ENCODE assay signal across 22 cellular contexts in the genomic region with DNA sequence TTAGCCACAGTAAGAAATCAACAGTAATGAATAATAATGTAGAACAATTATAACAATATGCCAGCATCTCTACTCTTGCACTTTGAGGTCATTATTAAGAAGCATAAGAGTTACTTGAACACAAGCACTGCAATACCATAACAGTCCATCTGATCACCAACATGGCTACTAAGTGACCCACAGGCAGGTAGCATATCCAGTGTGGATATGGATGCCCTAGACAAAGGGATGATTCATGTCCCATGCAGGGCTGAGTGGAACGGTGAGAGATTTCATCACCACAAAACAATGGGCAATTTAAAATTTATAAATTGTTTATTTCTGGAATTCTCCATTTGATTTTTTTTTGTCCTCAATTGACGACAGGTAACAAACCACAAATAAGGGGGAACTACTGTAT.
DNase-seq lines count a peak whose midpoint lies in the region; ATAC-seq, FAIRE-seq and TF ChIP-seq lines count a peak whose summit lies in the region.
"Had no signal": no experiment of that assay in that cellular context is flagged by ENCODE, and none has a peak within 500 bp of the region (broad histone marks: within the 10 kb centered on the region; RNA-seq: fewer than 3 reads in every experiment).

No MANE protein-coding gene starts in this region.

- H3K4me3 ChIP-seq in brain microvascular endothelial cell (ENCODE audit: low read depth, low read length) = no peak overlapping the region
- no peak overlapping the region for H3K4me3 ChIP-seq in keratinocyte (ENCODE audit: control insufficient read depth in 2 of 3, extremely low read depth in 1 of 3, insufficient read depth in 2 of 3, low read depth in 1 of 3, low read length in 3 of 3)
- no peak overlapping the region for H3K4me3 ChIP-seq in testis
- H3K4me3 ChIP-seq: vagina had no signal

- DNase-seq in A172 (ENCODE audit: low spot score) (peak; percentile 41), M059J (ENCODE audit: low read depth) (peak; percentile 69), brain microvascular endothelial cell (peak; percentile 13), keratinocyte (ENCODE audit: low read depth, low spot score) (peak; percentile 33), NCI-H446 (lab: John Stamatoyannopoulos, UW) (no peak), middle frontal gyrus (ENCODE audit: extremely low spot score, low spot score) (no peak), testis (no peak)
- DNase-seq: 8988T, activated gamma-delta T cell treated with Interleukin-2 at 50 U/mL for 16 hours, activated T-cell treated with anti-CD3 and anti-CD28 coated beads for 4 hours, amniotic stem cell, Caco-2, DND-41, Kasumi-1, NCI-H1105, NCI-H2081 treated with DMSO at 0.1 percent for 48 hours, NCI-H524 treated with DMSO at 0.1 percent for 48 hours, occipital lobe, retina, SIG-M5 had no signal

- H3K79me2 ChIP-seq in keratinocyte (ENCODE audit: control insufficient read depth, insufficient read depth, low read length) = no peaks in the 10 kb centered on the region

- dilution Hi-C loops in keratinocyte (cut with MboI; ENCODE audit: extremely low pct_ligation_motif_present, low sequenced_read_pairs) = no loop called here

- no peaks in the 10 kb centered on the region for H3K36me3 ChIP-seq in brain microvascular endothelial cell (replicated peaks)
- H3K36me3 ChIP-seq in keratinocyte (ENCODE audit: control insufficient read depth in 2 of 2, extremely low read depth in 1 of 2, insufficient read depth in 2 of 2, low read length in 2 of 2) = no peaks in the 10 kb centered on the region
- no peaks in the 10 kb centered on the region for H3K36me3 ChIP-seq in testis (ENCODE audit: low read depth, missing control alignments)
- H3K36me3 ChIP-seq: vagina had no signal

- 48 to 90% methylated on average over 2 of the region's 2 CpGs for WGBS in testis, 2 donors

- peak overlapping the region; percentile 39 for H3K4me2 ChIP-seq in keratinocyte (ENCODE audit: control insufficient read depth, extremely low read depth, insufficient read depth, low read depth, low read length)

- intact Hi-C loops in testis (cut with DNase I; ENCODE audit: low total_unique reads) = no loop called here

- no peak for ATAC-seq in HG02938 (IDR thresholded peaks at IDR 0.05; ENCODE audit: unreplicated experiment)

- H4K20me1 ChIP-seq in keratinocyte (ENCODE audit: control insufficient read depth, extremely low read depth, insufficient read depth, low read length) = no peaks in the 10 kb centered on the region

- H3K9ac ChIP-seq in keratinocyte (ENCODE audit: control insufficient read depth, extremely low read depth, insufficient read depth, low read length) = no peak overlapping the region

- no peak for TF ChIP-seq CTCF in brain microvascular endothelial cell (IDR thresholded peaks at IDR 0.05; ENCODE audit: low read depth, low read length, missing control alignments)
- no peak for TF ChIP-seq CTCF in keratinocyte (optimal IDR thresholded peaks at IDR 0.05 in 1 of 3, IDR thresholded peaks at IDR 0.05 in 1 of 3, conservative IDR thresholded peaks at IDR 0.05 in 1 of 3; ENCODE audit: extremely low read depth in 1 of 3, insufficient read depth in 2 of 3, low read length in 3 of 3)
- TF ChIP-seq CTCF in testis (IDR thresholded peaks at IDR 0.05) = no peak

- no peak for FAIRE-seq in keratinocyte (lab: Jason Lieb, UNC)

- no peak for TF ChIP-seq POLR2A in testis (IDR thresholded peaks at IDR 0.05)

- H3K4me1 ChIP-seq in keratinocyte (ENCODE audit: control insufficient read depth, extremely low read depth, insufficient read depth, low read length) (peaks cover 12% of the 10 kb centered on the region), testis (no peaks in the 10 kb centered on the region)
- H3K4me1 ChIP-seq: vagina had no signal

- in situ Hi-C loops in brain microvascular endothelial cell (cut with HindIII; ENCODE audit: low pct_ligation_motif_present, low sequenced_read_pairs) = no loop called here

- no peaks in the 10 kb centered on the region for H3K9me1 ChIP-seq in keratinocyte (ENCODE audit: control insufficient read depth, extremely low read depth, insufficient read depth, low read length)

- H2AFZ ChIP-seq in keratinocyte (ENCODE audit: control insufficient read depth, low read length) = no peak overlapping the region

- no peaks in the 10 kb centered on the region for H3K27me3 ChIP-seq in brain microvascular endothelial cell (replicated peaks)
- no peaks in the 10 kb centered on the region for H3K27me3 ChIP-seq in keratinocyte (ENCODE audit: control insufficient read depth, extremely low read depth, insufficient read depth, low read length)
- H3K27me3 ChIP-seq in testis = no peaks in the 10 kb centered on the region
- H3K27me3 ChIP-seq: vagina had no signal

- H3K9me3 ChIP-seq in keratinocyte (ENCODE audit: control insufficient read depth, low read depth, low read length) (no peaks in the 10 kb centered on the region), testis (no peaks in the 10 kb centered on the region)
- H3K9me3 ChIP-seq: Caco-2, vagina had no signal

- H3K27ac ChIP-seq in brain microvascular endothelial cell = no peak overlapping the region
- H3K27ac ChIP-seq in keratinocyte (ENCODE audit: control insufficient read depth, insufficient read depth, low read length) = peak overlapping the region; percentile 45
- H3K27ac ChIP-seq in testis = no peak overlapping the region
- H3K27ac ChIP-seq: vagina had no signal

Comparison
In these comparisons a context has a peak if more than half of its experiments do, and no peak if none do; other contexts are left out.
1. DNase-seq: peak in A172 (single experiment), M059J (single experiment), brain microvascular endothelial cell (single experiment) and keratinocyte (single experiment); none in NCI-H446 (0 of 2), middle frontal gyrus (single experiment) and testis (single experiment).